Comparison of ENCODE assay signal across 8 cellular contexts in the genomic region with DNA sequence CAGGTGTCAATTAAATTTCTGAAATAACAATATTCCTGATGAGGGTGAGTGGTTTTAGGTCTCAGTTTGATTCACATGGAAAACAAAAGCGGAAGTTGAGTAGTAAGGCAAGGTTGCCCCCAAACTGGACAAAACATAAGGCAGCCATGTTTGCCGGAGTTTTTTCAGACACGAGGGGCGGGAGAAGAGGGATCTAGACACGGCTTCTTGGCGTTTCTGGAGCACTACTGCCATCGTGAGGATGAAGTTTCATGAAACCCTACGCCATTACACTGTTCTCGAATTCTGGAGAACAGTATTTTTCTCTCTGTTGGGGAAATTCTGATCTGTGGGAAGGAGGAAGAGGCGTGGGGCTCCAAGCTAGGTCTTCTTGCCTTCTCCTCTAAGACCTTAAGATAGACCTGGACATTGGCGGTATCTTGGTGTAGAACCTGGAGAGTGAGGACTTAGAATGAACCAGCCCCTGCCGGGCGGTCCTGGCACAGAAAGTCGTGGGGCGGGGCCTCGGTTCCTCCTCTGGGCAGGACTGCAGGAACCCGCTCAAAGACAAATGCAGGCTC.
DNase-seq lines count a peak whose midpoint lies in the region; ATAC-seq and TF ChIP-seq lines count a peak whose summit lies in the region.
"Had no signal": no experiment of that assay in that cellular context is flagged by ENCODE, and none has a peak within 500 bp of the region (broad histone marks: within the 10 kb centered on the region; RNA-seq: fewer than 3 reads in every experiment).

No MANE protein-coding gene starts in this region.

- no peaks in the 10 kb centered on the region for H3K27me3 ChIP-seq in hepatocyte
- no peaks in the 10 kb centered on the region for H3K27me3 ChIP-seq in neural progenitor cell

- H3K79me2 ChIP-seq in hepatocyte: no peaks in the 10 kb centered on the region
- no peaks in the 10 kb centered on the region for H3K79me2 ChIP-seq in neural progenitor cell (ENCODE audit: low read depth)

- no peak overlapping the region for H3K4me3 ChIP-seq in hepatocyte
- no peak overlapping the region for H3K4me3 ChIP-seq in neural progenitor cell

- H3K9me3 ChIP-seq in hepatocyte (ENCODE audit: low read depth): no peaks in the 10 kb centered on the region
- peaks cover 5% of the 10 kb centered on the region for H3K9me3 ChIP-seq in neural progenitor cell (ENCODE audit: low read depth)

- H3K4me1 ChIP-seq in hepatocyte (ENCODE audit: insufficient read depth) (no peaks in the 10 kb centered on the region), neural progenitor cell (no peaks in the 10 kb centered on the region)

- H3K27ac ChIP-seq in hepatocyte: peak overlapping the region; percentile 31
- no peak overlapping the region for H3K27ac ChIP-seq in neural progenitor cell

- DNase-seq in GM13976 (ENCODE audit: low spot score): peak; percentile 42
- peak; percentile 4 to 63 for DNase-seq in SW 1271 (lab: John Stamatoyannopoulos, UW)
- no peak for DNase-seq in hepatocyte (ENCODE audit: low spot score)
- no peak for DNase-seq in neural progenitor cell (ENCODE audit: low spot score)
- no peak for DNase-seq in SIG-M5 treated with dmso at 0.1 percent for 504 hours (lab: John Stamatoyannopoulos, UW; ENCODE audit: unreplicated experiment)
- no peak for DNase-seq in medulla oblongata (ENCODE audit: extremely low spot score)
- DNase-seq: activated B cell treated with CpG ODN at 0.5 μM for 24 hours had no signal

- ATAC-seq in HG02943 (IDR thresholded peaks at IDR 0.05; ENCODE audit: low read depth, unreplicated experiment): peak; percentile 50

- no peaks in the 10 kb centered on the region for H3K9me2 ChIP-seq in hepatocyte (replicated peaks; ENCODE audit: insufficient read depth)

- TF ChIP-seq CTCF in GM13976 (IDR thresholded peaks at IDR 0.05; ENCODE audit: borderline replicate concordance, control extremely low read depth, extremely low read depth, insufficient read depth, missing control alignments) (peak; percentile 16), hepatocyte (IDR thresholded peaks at IDR 0.05; ENCODE audit: poor library complexity) (no peak), neural progenitor cell (IDR thresholded peaks at IDR 0.05) (no peak)

- H3K36me3 Mint-ChIP-seq in neural progenitor cell: peaks cover 58% of the 10 kb centered on the region

- H3K36me3 ChIP-seq in hepatocyte (replicated peaks; ENCODE audit: insufficient read depth, low read depth) (no peaks in the 10 kb centered on the region), neural progenitor cell (peaks cover 7% of the 10 kb centered on the region)

- peaks cover 18% of the 10 kb centered on the region for H3K9me3 Mint-ChIP-seq in neural progenitor cell
- H3K9me3 Mint-ChIP-seq: activated B cell treated with CpG ODN at 0.5 μM for 24 hours had no signal

- H3K4me3 Mint-ChIP-seq in neural progenitor cell: no peak overlapping the region
- H3K4me3 Mint-ChIP-seq: activated B cell treated with CpG ODN at 0.5 μM for 24 hours had no signal

- in situ Hi-C loops in GM13976 (cut with MboI; ENCODE audit: low sequenced_read_pairs, unreplicated experiment): no loop called here

- H3F3A ChIP-seq in neural progenitor cell (ENCODE audit: low read depth): no peaks in the 10 kb centered on the region

- H3K9ac ChIP-seq in neural progenitor cell: no peak overlapping the region

- H3K27ac Mint-ChIP-seq in neural progenitor cell: no peak overlapping the region
- H3K27ac Mint-ChIP-seq: activated B cell treated with CpG ODN at 0.5 μM for 24 hours had no signal

- no peaks in the 10 kb centered on the region for H3K27me3 Mint-ChIP-seq in neural progenitor cell (ENCODE audit: insufficient read depth, low read depth)
- H3K27me3 Mint-ChIP-seq: activated B cell treated with CpG ODN at 0.5 μM for 24 hours had no signal

- H3K4me2 ChIP-seq in hepatocyte (no peak overlapping the region), neural progenitor cell (no peak overlapping the region)

- H2AFZ ChIP-seq in hepatocyte (no peak overlapping the region), neural progenitor cell (replicated peaks) (no peak overlapping the region)

- 86% methylated on average over 17 of the region's 17 CpGs for WGBS in hepatocyte (ENCODE audit: low lambda C conversion rate, missing lambda C conversion rate)

- H3K4me1 Mint-ChIP-seq in neural progenitor cell: no peaks in the 10 kb centered on the region
- H3K4me1 Mint-ChIP-seq: activated B cell treated with CpG ODN at 0.5 μM for 24 hours had no signal

- H4K20me1 ChIP-seq in hepatocyte (ENCODE audit: insufficient read depth, poor library complexity, severe bottlenecking) (no peaks in the 10 kb centered on the region), neural progenitor cell (ENCODE audit: low read depth) (no peaks in the 10 kb centered on the region)

Comparison
In these comparisons a context has a peak if more than half of its experiments do, and no peak if none do; other contexts are left out.
1. DNase-seq: peak in GM13976 (single experiment) and SW 1271 (2 of 2); none in hepatocyte (single experiment), neural progenitor cell (single experiment), SIG-M5 treated with dmso at 0.1 percent for 504 hours (single experiment) and medulla oblongata (single experiment).